ENCODE assay signal across 8 cellular contexts in the genomic region with DNA sequence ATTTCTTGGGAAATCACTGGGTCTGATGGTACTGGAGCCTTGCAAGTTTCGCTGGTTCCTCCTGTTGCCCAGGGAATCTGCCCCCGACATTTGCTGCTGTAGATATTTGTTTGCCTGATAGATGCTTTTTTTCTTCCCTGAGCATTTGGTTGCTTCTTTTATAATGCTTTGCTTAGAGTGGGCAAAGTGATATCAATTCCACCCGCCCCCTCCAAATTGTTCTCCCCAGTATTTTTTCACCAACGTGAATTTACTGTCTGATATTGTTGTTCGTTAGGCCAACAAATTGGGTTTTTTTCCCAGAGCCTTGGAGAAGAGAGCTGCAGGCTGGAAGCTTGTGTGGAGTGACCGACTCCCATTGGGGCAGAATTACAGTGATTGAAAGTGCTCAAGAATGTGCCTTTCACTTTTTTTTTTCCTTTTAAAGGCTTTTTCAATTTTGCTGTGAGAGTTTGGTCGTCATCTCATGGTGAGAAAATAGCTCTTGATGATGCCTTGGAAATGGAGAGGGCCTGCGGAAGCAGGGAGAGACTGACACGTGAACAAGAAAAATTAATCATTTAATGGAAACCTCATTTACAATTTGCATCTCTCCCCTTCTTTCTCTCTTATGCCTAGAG. TPM values are rescaled to one million over a fixed set of nuclear protein-coding genes. Genes with fewer than 3 reads are reported as not detected.
DNase-seq lines count a peak whose midpoint lies in the region; ATAC-seq and TF ChIP-seq lines count a peak whose summit lies in the region.

No MANE protein-coding gene starts in this region.

- no peaks in the 10 kb centered on the region; the same call in 1 of the 2 replicates for H3K36me3 ChIP-seq in DND-41 (ENCODE audit: insufficient read depth, low read length)
- no peaks in the 10 kb centered on the region for H3K36me3 ChIP-seq in PC-3 (ENCODE audit: low read depth, low read length)
- H3K36me3 ChIP-seq in esophagus muscularis mucosa, result peaks cover 0 to 4% (median 0%) of the 10 kb centered on the region in 4 donors
- H3K36me3 ChIP-seq in psoas muscle (ENCODE audit: insufficient read depth in 1 of 2, low read depth in 1 of 2), result no peaks in the 10 kb centered on the region

- no peak for ATAC-seq in DND-41 (ENCODE audit: insufficient read depth, low read depth)
- no peak for ATAC-seq in PC-3
- no peak for ATAC-seq in psoas muscle
- no peak for ATAC-seq in HG03159 (IDR thresholded peaks at IDR 0.05; ENCODE audit: unreplicated experiment)

- intact Hi-C loops in PC-3 (cut with micrococcal nuclease) (loop anchor here (1.0 to 5.0 kb wide), 3 partner anchors 43 to 282 kb away; no protein-coding TSS in a partner anchor), esophagus muscularis mucosa (cut with DNase I) (loop anchor here (5.0 to 10.0 kb wide), 3 partner anchors 42 to 465 kb away; no protein-coding TSS in a partner anchor), psoas muscle (cut with DNase I) (loop anchor here in 1 of 2 donors (5.0 kb wide), 2 partner anchors 37 to 87 kb away; no protein-coding TSS in a partner anchor)

- no peak for TF ChIP-seq CTCF in DND-41 (IDR thresholded peaks at IDR 0.05; ENCODE audit: borderline replicate concordance, extremely low read depth, low read length, poor library complexity, severe bottlenecking)
- no peak for TF ChIP-seq CTCF in PC-3 (conservative IDR thresholded peaks at IDR 0.05; ENCODE audit: low read depth, low read length)
- TF ChIP-seq CTCF in esophagus muscularis mucosa (IDR thresholded peaks at IDR 0.05), result peak in 2 of 3 experiments; percentile 1 to 23
- no peak for TF ChIP-seq CTCF in psoas muscle (IDR thresholded peaks at IDR 0.05)

- peak overlapping the region; percentile 86 for H3K4me2 ChIP-seq in DND-41 (ENCODE audit: insufficient read depth, low read length)
- H3K4me2 ChIP-seq in PC-3 (ENCODE audit: low read length), result peak overlapping the region; percentile 91

- no peak for TF ChIP-seq EP300 in esophagus muscularis mucosa (IDR thresholded peaks at IDR 0.05)

- no peaks in the 10 kb centered on the region for H3K9me3 ChIP-seq in DND-41 (ENCODE audit: insufficient read depth, low read length, severe bottlenecking)
- no peaks in the 10 kb centered on the region for H3K9me3 ChIP-seq in PC-3 (ENCODE audit: low read length)
- no peaks in the 10 kb centered on the region for H3K9me3 ChIP-seq in esophagus muscularis mucosa
- H3K9me3 ChIP-seq in psoas muscle, result no peaks in the 10 kb centered on the region

- 30% methylated on average over 9 of the region's 9 CpGs for WGBS in esophagus muscularis mucosa
- 34 to 43% (median 42%) methylated on average over 9 of the region's 9 CpGs for WGBS in psoas muscle, 3 donors

- H4K20me1 ChIP-seq in DND-41 (ENCODE audit: insufficient read depth, low read length) (no peaks in the 10 kb centered on the region), PC-3 (ENCODE audit: low read length) (no peaks in the 10 kb centered on the region)

- H3K27ac ChIP-seq in DND-41 (ENCODE audit: low read length), result peak overlapping the region; percentile 65
- H3K27ac ChIP-seq in PC-3 (ENCODE audit: low read length), result no peak overlapping the region
- H3K27ac ChIP-seq in esophagus muscularis mucosa (replicated peaks in 1 of 4), result peak overlapping the region; percentile 97 to 100 (median 98)
- peak overlapping the region; percentile 38 for H3K27ac ChIP-seq in psoas muscle

- H3K4me3 ChIP-seq in DND-41 (ENCODE audit: low read depth in 1 of 2, low read length in 2 of 2) (peak overlapping the region in 1 of 2 experiments; percentile 90; a peak in 2 of 4 replicates), PC-3 (ENCODE audit: low read length) (peak overlapping the region; percentile 78), esophagus muscularis mucosa (peak overlapping the region; percentile 74 to 95 (median 83)), psoas muscle (peak overlapping the region; percentile 87)

- BruUV-seq in PC-3 (replicated peaks; lab: Mats Ljungman, UMichigan), result no TSS peak

- H3F3A ChIP-seq in PC-3 (ENCODE audit: low read length, unreplicated experiment), result no peaks in the 10 kb centered on the region

- H3K4me1 ChIP-seq in DND-41 (ENCODE audit: insufficient read depth, low read length) (peaks cover 74% of the 10 kb centered on the region), PC-3 (ENCODE audit: insufficient read depth, low read length) (peaks cover 33% of the 10 kb centered on the region), esophagus muscularis mucosa (peaks cover 47 to 77% (median 74%) of the 10 kb centered on the region in 4 donors), psoas muscle (no peaks in the 10 kb centered on the region)

- H3K79me2 ChIP-seq in DND-41 (ENCODE audit: insufficient read depth, low read length), result peaks cover 56% of the 10 kb centered on the region
- H3K79me2 ChIP-seq in PC-3 (ENCODE audit: low read length), result peaks cover 23% of the 10 kb centered on the region

- H3K27me3 ChIP-seq in DND-41 (ENCODE audit: insufficient read depth, low read length, poor library complexity) (no peaks in the 10 kb centered on the region), PC-3 (ENCODE audit: low read length) (no peaks in the 10 kb centered on the region), esophagus muscularis mucosa (no peaks in the 10 kb centered on the region), psoas muscle (ENCODE audit: insufficient read depth in 3 of 3, low read length in 2 of 3) (no peaks in the 10 kb centered on the region)

- POLR2A ChIA-PET in PC-3 (lab: Charles Lee; ENCODE audit: unreplicated experiment), result interaction anchor here (0.5 kb wide), 1 partner anchor 516 kb away, joined by 13 read pairs; the partner anchor contains the start of gene INPP5F

- H3K9me2 ChIP-seq in PC-3 (replicated peaks; ENCODE audit: low read length), result no peaks in the 10 kb centered on the region

- TF ChIP-seq POLR2A in esophagus muscularis mucosa (IDR thresholded peaks at IDR 0.05; ENCODE audit: low read depth), result no peak

- peak overlapping the region; percentile 80 for H3K9ac ChIP-seq in DND-41 (ENCODE audit: low read depth, low read length)
- H3K9ac ChIP-seq in PC-3 (ENCODE audit: low read length), result peak overlapping the region; percentile 14; the same call in 1 of the 2 replicates

- CTCF ChIA-PET in PC-3 (lab: Charles Lee), result interaction anchor here (0.6 to 1.3 kb wide), 7 partner anchors 37 to 250 kb away, joined by 3 to 11 read pairs (median 3); partner anchors contain the start of gene DENND10

- H2AFZ ChIP-seq in DND-41 (ENCODE audit: low read depth, low read length), result peak overlapping the region; percentile 57
- peak overlapping the region; percentile 80 for H2AFZ ChIP-seq in PC-3 (ENCODE audit: low read length)

- DNase-seq in DND-41 (no peak), PC-3 (no peak), esophagus muscularis mucosa (ENCODE audit: extremely low spot score) (no peak), psoas muscle (no peak), GM19240 (ENCODE audit: insufficient read length, low spot score) (no peak), A172 (ENCODE audit: low spot score) (no peak), D341Med (ENCODE audit: low spot score) (no peak)

RNA-seq across cellular contexts. Expression of gene GRK5, which starts 2.5 kb away (rescaled TPM):
- total RNA-seq in PC-3 (2014; rRNA removed), result 4.5 and 5.0 TPM in 2 replicates
- total RNA-seq in esophagus muscularis mucosa, result 10 to 100 TPM; 39.6 to 64.4 (median 50.7) TPM
- 10 to 100 TPM in 2 of 4 donors, 1 to 10 TPM in 2; 8.0 to 15.5 (median 10.1) TPM for total RNA-seq in psoas muscle
- 1 to 10 TPM; 7.0 to 7.7 (median 7.3) TPM for polyA plus RNA-seq in psoas muscle
- total RNA-seq in A172 (2014; rRNA removed; shearing (Covaris generic)), result 12.2 and 13.0 TPM in 2 replicates

RNA-seq across cellular contexts. Expression of gene PRDX3, which starts 31.2 kb away (rescaled TPM):
- 125 and 153 TPM in 2 replicates for total RNA-seq in PC-3 (2014; rRNA removed)
- 100 to 1,000 TPM; 128 to 195 (median 171) TPM for total RNA-seq in esophagus muscularis mucosa
- 100 to 1,000 TPM; 186 to 212 (median 201) TPM for total RNA-seq in psoas muscle
- polyA plus RNA-seq in psoas muscle, result 100 to 1,000 TPM; 182 to 331 (median 204) TPM
- total RNA-seq in A172 (2014; rRNA removed; shearing (Covaris generic)), result 407 and 411 TPM in 2 replicates

RNA-seq across cellular contexts. Expression of gene SFXN4, which starts 44.3 kb away (rescaled TPM):
- 23.6 and 32.8 TPM in 2 replicates for total RNA-seq in PC-3 (2014; rRNA removed)
- total RNA-seq in esophagus muscularis mucosa, result 10 to 100 TPM; 14.1 to 39.9 (median 17.8) TPM
- 10 to 100 TPM; 37.1 to 48.9 (median 43.9) TPM for total RNA-seq in psoas muscle
- polyA plus RNA-seq in psoas muscle, result 10 to 100 TPM; 49.0 to 67.2 (median 65.7) TPM
- 35.0 and 40.7 TPM in 2 replicates for total RNA-seq in A172 (2014; rRNA removed; shearing (Covaris generic))

Comparison
In these comparisons a context has a peak if more than half of its experiments do, and no peak if none do; other contexts are left out.
1. CTCF ChIP-seq: peak in esophagus muscularis mucosa (2 of 3); none in DND-41 (single experiment), PC-3 (single experiment) and psoas muscle (single experiment).